Comparison of ENCODE assay signal across 24 cellular contexts in genomic region chr20:59606566-59606965, GRCh38. TPM values are rescaled to one million over a fixed set of nuclear protein-coding genes. Genes with fewer than 3 reads are reported as not detected.
"Had no signal": no experiment of that assay in that cellular context is flagged by ENCODE, and none has a peak within 500 bp of the region (broad histone marks: within the 10 kb centered on the region; RNA-seq: fewer than 3 reads in every experiment).

No MANE protein-coding gene starts in this region.

- H3K36me3 Mint-ChIP-seq: activated CD4-positive, alpha-beta memory T cell treated with anti-CD3 and anti-CD28 coated beads for 36 hours; activated naive CD4-positive, alpha-beta T cell treated with anti-CD3 and anti-CD28 coated beads, Interleukin-2, amount 10 ng/mL, durations not matched to agents 7 days and 5 days; immature natural killer cell; neural progenitor cell had no signal

- DNase-seq: activated CD4-positive, alpha-beta memory T cell treated with anti-CD3 and anti-CD28 coated beads for 36 hours; activated CD4-positive, alpha-beta T cell treated with anti-CD3 and anti-CD28 coated beads for 48 hours; activated CD4-positive, CD25-positive, alpha-beta regulatory T cell; activated effector memory CD4-positive, alpha-beta T cell treated with Interleukin-2 at 50 U/mL for 16 hours; activated naive CD4-positive, alpha-beta T cell treated with anti-CD3 and anti-CD28 coated beads, Interleukin-2, amount 10 ng/mL, durations not matched to agents 7 days and 5 days; activated naive CD8-positive, alpha-beta T cell treated with anti-CD3 and anti-CD28 coated beads, Interleukin-2, amount 50 U/mL, for 24 hours; activated T-cell treated with anti-CD3 and anti-CD28 coated beads, Interleukin-2, amount 50 U/mL, for 72 hours; body of pancreas; dermis blood vessel endothelial cell; effector memory CD4-positive, alpha-beta T cell; foreskin melanocyte; immature natural killer cell; kidney glomerular epithelial cell; stimulated activated CD4-positive, alpha-beta T cell treated with anti-CD3 and anti-CD28 coated beads, Interleukin-2, amount 100 ng/mL, for 48 hours; stimulated activated CD8-positive, alpha-beta memory T cell treated with anti-CD3 and anti-CD28 coated beads, Interleukin-4, amount 100 ng/mL, for 48 hours; stimulated activated naive B cell treated with anti-CD40 and anti-IgM and Interleukin-4, amounts not matched to agents 10 μg/mL and 1 μg/mL and 100 μg/mL, for 72 hours; upper lobe of left lung had no signal

- ATAC-seq: activated naive CD8-positive, alpha-beta T cell treated with anti-CD3 and anti-CD28 coated beads, Interleukin-2, amount 50 U/mL, for 24 hours; activated T-cell treated with anti-CD3 and anti-CD28 coated beads, Interleukin-2, amount 50 U/mL, for 72 hours; body of pancreas; esophagus mucosa; stimulated activated naive B cell treated with anti-CD40 and anti-IgM and Interleukin-4, amounts not matched to agents 10 μg/mL and 1 μg/mL and 100 μg/mL, for 72 hours had no signal

- H2AFZ ChIP-seq: hepatocyte, neural progenitor cell had no signal

- H3K4me3 Mint-ChIP-seq: activated CD4-positive, alpha-beta memory T cell treated with anti-CD3 and anti-CD28 coated beads for 36 hours; activated naive CD4-positive, alpha-beta T cell treated with anti-CD3 and anti-CD28 coated beads, Interleukin-2, amount 10 ng/mL, durations not matched to agents 7 days and 5 days; activated naive CD8-positive, alpha-beta T cell treated with anti-CD3 and anti-CD28 coated beads, Interleukin-2, amount 50 U/mL, for 24 hours; activated T-cell treated with anti-CD3 and anti-CD28 coated beads, Interleukin-2, amount 50 U/mL, for 72 hours; immature natural killer cell; stimulated activated naive B cell treated with anti-CD40 and anti-IgM and Interleukin-4, amounts not matched to agents 10 μg/mL and 1 μg/mL and 100 μg/mL, for 72 hours; T-helper 1 cell treated with Interleukin-12 subunit alpha and Interleukin-12 subunit beta and Interleukin-4 antibody, amounts not matched to agents 30 μg/mL and 1 μg/mL, for 36 hours had no signal

- H3K4me1 Mint-ChIP-seq: activated naive CD4-positive, alpha-beta T cell treated with anti-CD3 and anti-CD28 coated beads, Interleukin-2, amount 10 ng/mL, durations not matched to agents 7 days and 5 days; activated naive CD8-positive, alpha-beta T cell treated with anti-CD3 and anti-CD28 coated beads, Interleukin-2, amount 50 U/mL, for 24 hours; immature natural killer cell; stimulated activated naive B cell treated with anti-CD40 and anti-IgM and Interleukin-4, amounts not matched to agents 10 μg/mL and 1 μg/mL and 100 μg/mL, for 72 hours had no signal

- H3K27ac ChIP-seq: body of pancreas, hepatocyte, neural progenitor cell, thoracic aorta, upper lobe of left lung had no signal

- H3K9me3 ChIP-seq: body of pancreas, thoracic aorta, upper lobe of left lung had no signal

- H3K36me3 ChIP-seq: neural progenitor cell, thoracic aorta, upper lobe of left lung had no signal

- H3K9ac ChIP-seq: neural progenitor cell had no signal

- H3K27ac Mint-ChIP-seq: activated CD4-positive, alpha-beta memory T cell treated with anti-CD3 and anti-CD28 coated beads for 36 hours; activated naive CD4-positive, alpha-beta T cell treated with anti-CD3 and anti-CD28 coated beads, Interleukin-2, amount 10 ng/mL, durations not matched to agents 7 days and 5 days; activated naive CD8-positive, alpha-beta T cell treated with anti-CD3 and anti-CD28 coated beads, Interleukin-2, amount 50 U/mL, for 24 hours; activated T-cell treated with anti-CD3 and anti-CD28 coated beads, Interleukin-2, amount 50 U/mL, for 72 hours; immature natural killer cell; neural progenitor cell; stimulated activated naive B cell treated with anti-CD40 and anti-IgM and Interleukin-4, amounts not matched to agents 10 μg/mL and 1 μg/mL and 100 μg/mL, for 72 hours; T-helper 1 cell treated with Interleukin-12 subunit alpha and Interleukin-12 subunit beta and Interleukin-4 antibody, amounts not matched to agents 30 μg/mL and 1 μg/mL, for 36 hours had no signal

- H3K4me1 ChIP-seq: neural progenitor cell had no signal

- H3K27me3 ChIP-seq: body of pancreas had no signal

- H3K4me2 ChIP-seq: hepatocyte had no signal

- H3K9me3 Mint-ChIP-seq: activated CD4-positive, alpha-beta memory T cell treated with anti-CD3 and anti-CD28 coated beads for 36 hours; activated naive CD4-positive, alpha-beta T cell treated with anti-CD3 and anti-CD28 coated beads, Interleukin-2, amount 10 ng/mL, durations not matched to agents 7 days and 5 days; activated naive CD8-positive, alpha-beta T cell treated with anti-CD3 and anti-CD28 coated beads, Interleukin-2, amount 50 U/mL, for 24 hours; activated T-cell treated with anti-CD3 and anti-CD28 coated beads, Interleukin-2, amount 50 U/mL, for 72 hours; stimulated activated naive B cell treated with anti-CD40 and anti-IgM and Interleukin-4, amounts not matched to agents 10 μg/mL and 1 μg/mL and 100 μg/mL, for 72 hours; T-helper 1 cell treated with Interleukin-12 subunit alpha and Interleukin-12 subunit beta and Interleukin-4 antibody, amounts not matched to agents 30 μg/mL and 1 μg/mL, for 36 hours had no signal

- H3K4me3 ChIP-seq: body of pancreas, hepatocyte, neural progenitor cell, thoracic aorta, upper lobe of left lung had no signal

RNA-seq across cellular contexts. Expression of gene PHACTR3, which starts 2.2 kb away (rescaled TPM):
- total RNA-seq: activated CD4-positive, alpha-beta memory T cell treated with anti-CD3 and anti-CD28 coated beads for 36 hours; activated T-cell treated with anti-CD3 and anti-CD28 coated beads, Interleukin-2, amount 50 U/mL, for 72 hours; endothelial cell of umbilical vein; esophagus mucosa; osteoblast; thoracic aorta had no signal
- polyA plus RNA-seq: endothelial cell of umbilical vein, immature natural killer cell had no signal
